In the genomic region with DNA sequence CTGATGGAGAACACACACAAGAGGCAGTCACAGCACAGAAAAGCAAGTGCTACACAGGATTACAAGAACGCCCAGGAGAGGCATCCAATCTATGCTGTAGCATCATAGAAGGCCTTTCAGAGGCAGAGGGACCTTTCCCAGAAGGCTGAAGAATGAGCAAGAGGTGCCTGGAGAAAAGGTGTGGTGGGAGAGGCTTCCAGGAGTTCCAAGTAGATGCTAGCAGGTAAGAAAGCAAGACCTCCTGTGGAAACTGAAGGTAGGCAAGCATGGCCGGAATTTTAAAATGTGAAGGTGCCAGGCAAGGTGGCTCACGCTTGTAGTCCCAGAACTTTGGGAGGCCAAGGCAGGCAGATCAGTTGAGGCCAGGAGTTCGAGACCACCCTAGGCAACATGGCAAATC, we compare ENCODE assay signal across 1 cellular context.
TF ChIP-seq lines count a peak whose summit lies in the region.

No MANE protein-coding gene starts in this region.

TF ChIP-seq in HepG2, 621 proteins besides CTCF, POLR2A, EP300 and RAD21 (continued from another document):
- 0 out of 2 replicates have a peak, but pooled peaks have one; percentile 24 for TF ChIP-seq ZNF335 (CRISPR knock-in tag; IDR thresholded peaks at IDR 0.05)
- no peak for TF ChIP-seq MAZ (IDR thresholded peaks at IDR 0.05; ENCODE audit: borderline replicate concordance, low read depth, low read length)
- no peak for TF ChIP-seq MAZ (CRISPR knock-in tag; IDR thresholded peaks at IDR 0.05; ENCODE audit: low read depth)
- 0 out of 2 replicates have a peak, but pooled peaks have one; percentile 62 for TF ChIP-seq HNF1B (CRISPR knock-in tag; IDR thresholded peaks at IDR 0.05)
- peak; percentile 7; the same call in 1 of the 2 replicates for TF ChIP-seq ZNF790 (CRISPR knock-in tag; IDR thresholded peaks at IDR 0.05; ENCODE audit: borderline replicate concordance)
